8 cellular contexts compared by ENCODE assay signal in genomic region chr9:134407123-134407779, GRCh38.
DNase-seq lines count a peak whose midpoint lies in the region; TF ChIP-seq lines count a peak whose summit lies in the region.

No MANE protein-coding gene starts in this region.

- H4K20me1 ChIP-seq in H9 (ENCODE audit: control insufficient read depth, insufficient read depth, insufficient read length), result no peaks in the 10 kb centered on the region

- no peak overlapping the region for H4K5ac ChIP-seq in H9 (ENCODE audit: insufficient read length, low read depth, low read length)

- H3K27me3 ChIP-seq in H9 (ENCODE audit: insufficient read depth, low read length), result no peaks in the 10 kb centered on the region
- no peaks in the 10 kb centered on the region for H3K27me3 ChIP-seq in sigmoid colon

- in situ Hi-C loops in astrocyte of the cerebellum (cut with HindIII; ENCODE audit: low sequenced_read_pairs), result loop anchor here (10.0 kb wide), 1 partner anchor 92 kb away; no protein-coding TSS in a partner anchor

- H2BK15ac ChIP-seq in H9 (ENCODE audit: low read depth, low read length), result no peak overlapping the region

- no peak for TF ChIP-seq POLR2A in sigmoid colon (IDR thresholded peaks at IDR 0.05)

- peak overlapping the region; percentile 55 to 98 (median 62); a peak in 4 of 7 replicates for H3K27ac Mint-ChIP-seq in H9

- H3K4ac ChIP-seq in H9 (ENCODE audit: low read depth, low read length), result no peak overlapping the region

- H3K79me2 ChIP-seq in H9 (ENCODE audit: insufficient read depth, low read length), result no peaks in the 10 kb centered on the region

- H3K23me2 ChIP-seq in H9 (ENCODE audit: insufficient read length, low read depth, low read length, poor library complexity, severe bottlenecking), result no peaks in the 10 kb centered on the region

- TF ChIP-seq EP300 in sigmoid colon (IDR thresholded peaks at IDR 0.05), result peak in 1 of 4 donors; percentile 25

- peaks cover 0 to 6% (median 0%) of the 10 kb centered on the region in 3 experiments; a peak in 3 of 7 replicates for H3K36me3 Mint-ChIP-seq in H9 (ENCODE audit: insufficient read depth in 1 of 3, low read depth in 3 of 3)

- H3K4me3 ChIP-seq in astrocyte of the cerebellum (ENCODE audit: low read depth, low read length) (peak overlapping the region; percentile 9), sigmoid colon (peak overlapping the region in 3 of 4 donors; percentile 26 to 32 (median 31))

- H3K9me3 Mint-ChIP-seq in H9, result no peaks in the 10 kb centered on the region

- no peak overlapping the region for H3K27ac ChIP-seq in H9 (ENCODE audit: insufficient read length, low read depth, low read length)
- H3K27ac ChIP-seq in sigmoid colon, result peak overlapping the region; percentile 54 to 78 (median 69)

- H2BK12ac ChIP-seq in H9 (ENCODE audit: insufficient read length, low read depth, low read length), result no peak overlapping the region

- intact Hi-C loops in sigmoid colon (cut with DNase I), result loop anchor here (5.0 kb wide), 1 partner anchor 80 kb away; the partner anchor contains the start of gene RXRA

- H3K4me1 Mint-ChIP-seq in H9, result peaks cover 5 to 29% of the 10 kb centered on the region in 2 experiments

- no peaks in the 10 kb centered on the region for H3K79me1 ChIP-seq in H9 (ENCODE audit: insufficient read depth, low read depth, low read length, poor library complexity, severe bottlenecking)

- H3K18ac ChIP-seq in H9 (ENCODE audit: insufficient read length, low read depth, low read length), result no peak overlapping the region

- no peak overlapping the region for H3K9ac ChIP-seq in H9 (ENCODE audit: extremely low read depth, insufficient read length, low read length)

- peak overlapping the region; percentile 36; the same call in 1 of the 2 replicates for H3K14ac ChIP-seq in H9 (ENCODE audit: insufficient read depth, low read length)

- H3K23ac ChIP-seq in H9 (ENCODE audit: insufficient read length, low read depth, low read length), result no peak overlapping the region

- H3K27me3 Mint-ChIP-seq in H9 (ENCODE audit: low read depth), result no peaks in the 10 kb centered on the region

- H3K4me2 ChIP-seq in H9 (ENCODE audit: insufficient read depth, insufficient read length, low read length), result no peak overlapping the region

- DNase-seq in GF-D8 (lab: John Stamatoyannopoulos, UW) (peak; percentile 78), H9 (peak; percentile 77), NCI-H1048 (lab: John Stamatoyannopoulos, UW) (peak; percentile 52), T-helper 22 cell (ENCODE audit: low read depth) (peak; percentile 63), astrocyte of the cerebellum (ENCODE audit: low read depth) (peak; percentile 58), hypothalamus (lab: John Stamatoyannopoulos, UW) (peak; percentile 34 to 94 (median 85)), sigmoid colon (peak; percentile 96), cerebellar cortex (ENCODE audit: low spot score) (no peak)

- no peak overlapping the region for H2AFZ ChIP-seq in H9 (ENCODE audit: low read length)

- H2BK120ac ChIP-seq in H9 (ENCODE audit: low read depth, low read length, poor library complexity, severe bottlenecking), result no peak overlapping the region

- no peak overlapping the region for H2AK5ac ChIP-seq in H9 (ENCODE audit: insufficient read length, low read length)

- H3K9me3 ChIP-seq in H9 (ENCODE audit: control insufficient read depth, low read depth, low read length) (no peaks in the 10 kb centered on the region), sigmoid colon (no peaks in the 10 kb centered on the region)

- no peak overlapping the region for H4K8ac ChIP-seq in H9 (replicated peaks; ENCODE audit: insufficient read length, low read depth, low read length)

- no peak overlapping the region for H3K4me3 Mint-ChIP-seq in H9

- no peak overlapping the region for H2BK5ac ChIP-seq in H9 (ENCODE audit: insufficient read length, low read length)

- TF ChIP-seq CTCF in H9 (conservative IDR thresholded peaks at IDR 0.05) (no peak), astrocyte of the cerebellum (IDR thresholded peaks at IDR 0.05; ENCODE audit: low read depth, low read length, missing control alignments) (no peak), sigmoid colon (IDR thresholded peaks at IDR 0.05) (no peak)

- WGBS in H9 (ENCODE audit: extremely low coverage, insufficient read length, low lambda C conversion rate), result no CpG with 5 or more reads among the region's 33 CpGs
- 24 to 52% methylated on average over 33 of the region's 33 CpGs for WGBS in sigmoid colon, 2 donors

- H3T11ph ChIP-seq in H9 (ENCODE audit: low read length), result no peak overlapping the region

- H3K36me3 ChIP-seq in sigmoid colon, result peaks cover 0 to 26% (median 12%) of the 10 kb centered on the region in 4 donors

- H3K4me1 ChIP-seq in H9 (ENCODE audit: insufficient read depth, low read length), result no peaks in the 10 kb centered on the region
- peaks cover 0 to 99% (median 93%) of the 10 kb centered on the region in 4 donors for H3K4me1 ChIP-seq in sigmoid colon

- H4K91ac ChIP-seq in H9 (ENCODE audit: insufficient read length, low read depth, low read length), result peak overlapping the region; percentile 64

- H2BK20ac ChIP-seq in H9 (ENCODE audit: low read depth, low read length, poor library complexity, severe bottlenecking), result no peak overlapping the region

- no peak overlapping the region for H3K56ac ChIP-seq in H9 (ENCODE audit: insufficient read length, low read depth, low read length)
